1 cellular context compared by ENCODE assay signal in genomic region chr6:67880939-67881705, GRCh38.
A peak's percentile ranks its signal among the peaks of the same experiment; 100 is the strongest.
TF ChIP-seq lines count a peak whose summit lies in the region.

No MANE protein-coding gene starts in this region.

TF ChIP-seq in K562, 482 proteins besides CTCF, POLR2A, EP300 and RAD21 (continued from another document and continues in another):
- no peak for TF ChIP-seq ZBTB40 (IDR thresholded peaks at IDR 0.05)
- TF ChIP-seq ZBTB40 (CRISPR knock-in tag; IDR thresholded peaks at IDR 0.05): 0 out of 2 replicates have a peak, but pooled peaks have one; percentile 34
- peak; percentile 62 for TF ChIP-seq MITF (IDR thresholded peaks at IDR 0.05)
- TF ChIP-seq ZNF707 (CRISPR knock-in tag; conservative IDR thresholded peaks at IDR 0.05): no peak
- no peak for TF ChIP-seq ETS1 (conservative IDR thresholded peaks at IDR 0.05; ENCODE audit: control insufficient read depth, low read depth, low read length)
- TF ChIP-seq CBFA2T3 (IDR thresholded peaks at IDR 0.05): peak; percentile 76
- TF ChIP-seq ZNF347 (CRISPR knock-in tag; IDR thresholded peaks at IDR 0.05; ENCODE audit: low read depth): 0 out of 2 replicates have a peak, but pooled peaks have one; percentile 35
- no peak for TF ChIP-seq MAFK (IDR thresholded peaks at IDR 0.05; ENCODE audit: low read length)
- peak; percentile 61; the same call in 1 of the 2 replicates for TF ChIP-seq ESRRA (IDR thresholded peaks at IDR 0.05; ENCODE audit: borderline replicate concordance, low read depth)
- peak; percentile 82 for TF ChIP-seq SOX6 (IDR thresholded peaks at IDR 0.05)
- 0 out of 2 replicates have a peak, but pooled peaks have one; percentile 16 for TF ChIP-seq LARP7 (IDR thresholded peaks at IDR 0.05)
- TF ChIP-seq, protein P1, sequence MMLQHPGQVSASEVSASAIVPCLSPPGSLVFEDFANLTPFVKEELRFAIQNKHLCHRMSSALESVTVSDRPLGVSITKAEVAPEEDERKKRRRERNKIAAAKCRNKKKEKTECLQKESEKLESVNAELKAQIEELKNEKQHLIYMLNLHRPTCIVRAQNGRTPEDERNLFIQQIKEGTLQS (IDR thresholded peaks at IDR 0.05): peak; percentile 34; the same call in 1 of the 2 replicates
- TF ChIP-seq, protein P1 (CRISPR knock-in tag; conservative IDR thresholded peaks at IDR 0.05): 0 out of 2 replicates have a peak, but pooled peaks have one; percentile 26
- TF ChIP-seq GTF2F1 (IDR thresholded peaks at IDR 0.05; ENCODE audit: low read depth, low read length): no peak; the same call in 1 of the 2 replicates
- TF ChIP-seq ZNF696 (CRISPR knock-in tag; conservative IDR thresholded peaks at IDR 0.05): 0 out of 2 replicates have a peak, but pooled peaks have one; percentile 54
- no peak for TF ChIP-seq KLF13 (tag; IDR thresholded peaks at IDR 0.05; ENCODE audit: borderline replicate concordance, low read depth)
- peak; percentile 81 for TF ChIP-seq SMAD4 (CRISPR knock-in tag; conservative IDR thresholded peaks at IDR 0.05)
- TF ChIP-seq, protein P2, sequence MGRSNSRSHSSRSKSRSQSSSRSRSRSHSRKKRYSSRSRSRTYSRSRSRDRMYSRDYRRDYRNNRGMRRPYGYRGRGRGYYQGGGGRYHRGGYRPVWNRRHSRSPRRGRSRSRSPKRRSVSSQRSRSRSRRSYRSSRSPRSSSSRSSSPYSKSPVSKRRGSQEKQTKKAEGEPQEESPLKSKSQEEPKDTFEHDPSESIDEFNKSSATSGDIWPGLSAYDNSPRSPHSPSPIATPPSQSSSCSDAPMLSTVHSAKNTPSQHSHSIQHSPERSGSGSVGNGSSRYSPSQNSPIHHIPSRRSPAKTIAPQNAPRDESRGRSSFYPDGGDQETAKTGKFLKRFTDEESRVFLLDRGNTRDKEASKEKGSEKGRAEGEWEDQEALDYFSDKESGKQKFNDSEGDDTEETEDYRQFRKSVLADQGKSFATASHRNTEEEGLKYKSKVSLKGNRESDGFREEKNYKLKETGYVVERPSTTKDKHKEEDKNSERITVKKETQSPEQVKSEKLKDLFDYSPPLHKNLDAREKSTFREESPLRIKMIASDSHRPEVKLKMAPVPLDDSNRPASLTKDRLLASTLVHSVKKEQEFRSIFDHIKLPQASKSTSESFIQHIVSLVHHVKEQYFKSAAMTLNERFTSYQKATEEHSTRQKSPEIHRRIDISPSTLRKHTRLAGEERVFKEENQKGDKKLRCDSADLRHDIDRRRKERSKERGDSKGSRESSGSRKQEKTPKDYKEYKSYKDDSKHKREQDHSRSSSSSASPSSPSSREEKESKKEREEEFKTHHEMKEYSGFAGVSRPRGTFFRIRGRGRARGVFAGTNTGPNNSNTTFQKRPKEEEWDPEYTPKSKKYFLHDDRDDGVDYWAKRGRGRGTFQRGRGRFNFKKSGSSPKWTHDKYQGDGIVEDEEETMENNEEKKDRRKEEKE (IDR thresholded peaks at IDR 0.05; ENCODE audit: borderline replicate concordance in 1 of 2, control insufficient read depth in 1 of 2, low read depth in 2 of 2, low read length in 1 of 2): peak; percentile 32 to 33; a peak in 1 of 4 replicates
- TF ChIP-seq PHTF2 (CRISPR knock-in tag; IDR thresholded peaks at IDR 0.05): peak; percentile 64; the same call in 1 of the 2 replicates
- TF ChIP-seq FOXP1 (CRISPR knock-in tag; IDR thresholded peaks at IDR 0.05): no peak
- no peak for TF ChIP-seq TAF15 (IDR thresholded peaks at IDR 0.05; ENCODE audit: low read depth, low read length)
- peak; percentile 8 for TF ChIP-seq TAF9B (IDR thresholded peaks at IDR 0.05; ENCODE audit: partially characterized antibody)
- TF ChIP-seq E2F6 (IDR thresholded peaks at IDR 0.05; ENCODE audit: borderline replicate concordance in 1 of 2, extremely low read depth in 1 of 2, insufficient read depth in 1 of 2, insufficient read length in 1 of 2, low read depth in 1 of 2, low read length in 1 of 2, poor library complexity in 1 of 2, severe bottlenecking in 1 of 2): peak in 1 of 2 experiments; percentile 21
- 0 out of 2 replicates have a peak, but pooled peaks have one; percentile 23 for TF ChIP-seq NFIC (IDR thresholded peaks at IDR 0.05)
- no peak; the same call in 1 of the 2 replicates for TF ChIP-seq MYNN (IDR thresholded peaks at IDR 0.05)
- no peak for TF ChIP-seq MYNN (CRISPR knock-in tag; IDR thresholded peaks at IDR 0.05)
- TF ChIP-seq TGIF2 (CRISPR knock-in tag; IDR thresholded peaks at IDR 0.05): no peak
- TF ChIP-seq SMC3 (conservative IDR thresholded peaks at IDR 0.05; ENCODE audit: insufficient read depth, low read depth, low read length): no peak
- TF ChIP-seq ZNF444 (CRISPR knock-in tag; IDR thresholded peaks at IDR 0.05): 0 out of 2 replicates have a peak, but pooled peaks have one; percentile 48
- TF ChIP-seq CREM (IDR thresholded peaks at IDR 0.05; ENCODE audit: low read depth): no peak
- TF ChIP-seq PHF20 (IDR thresholded peaks at IDR 0.05; ENCODE audit: partially characterized antibody): no peak
- TF ChIP-seq, protein P3, sequence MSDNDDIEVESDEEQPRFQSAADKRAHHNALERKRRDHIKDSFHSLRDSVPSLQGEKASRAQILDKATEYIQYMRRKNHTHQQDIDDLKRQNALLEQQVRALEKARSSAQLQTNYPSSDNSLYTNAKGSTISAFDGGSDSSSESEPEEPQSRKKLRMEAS (CRISPR knock-in tag; IDR thresholded peaks at IDR 0.05): no peak
- TF ChIP-seq PURB (CRISPR knock-in tag; IDR thresholded peaks at IDR 0.05; ENCODE audit: low read depth): no peak
- no peak for TF ChIP-seq ZNF224 (CRISPR knock-in tag; IDR thresholded peaks at IDR 0.05)
- TF ChIP-seq RFX7 (CRISPR knock-in tag; IDR thresholded peaks at IDR 0.05): peak; percentile 41; the same call in 1 of the 2 replicates
- no peak for TF ChIP-seq THAP7 (CRISPR knock-in tag; IDR thresholded peaks at IDR 0.05)
